Comparison of ENCODE assay signal across 1 cellular context in genomic region chr21:45906859-45907258, GRCh38.
TF ChIP-seq lines count a peak whose summit lies in the region.

No MANE protein-coding gene starts in this region.

TF ChIP-seq in HepG2, 621 proteins besides CTCF, POLR2A, EP300 and RAD21 (continued from another document):
- TF ChIP-seq, protein P1, sequence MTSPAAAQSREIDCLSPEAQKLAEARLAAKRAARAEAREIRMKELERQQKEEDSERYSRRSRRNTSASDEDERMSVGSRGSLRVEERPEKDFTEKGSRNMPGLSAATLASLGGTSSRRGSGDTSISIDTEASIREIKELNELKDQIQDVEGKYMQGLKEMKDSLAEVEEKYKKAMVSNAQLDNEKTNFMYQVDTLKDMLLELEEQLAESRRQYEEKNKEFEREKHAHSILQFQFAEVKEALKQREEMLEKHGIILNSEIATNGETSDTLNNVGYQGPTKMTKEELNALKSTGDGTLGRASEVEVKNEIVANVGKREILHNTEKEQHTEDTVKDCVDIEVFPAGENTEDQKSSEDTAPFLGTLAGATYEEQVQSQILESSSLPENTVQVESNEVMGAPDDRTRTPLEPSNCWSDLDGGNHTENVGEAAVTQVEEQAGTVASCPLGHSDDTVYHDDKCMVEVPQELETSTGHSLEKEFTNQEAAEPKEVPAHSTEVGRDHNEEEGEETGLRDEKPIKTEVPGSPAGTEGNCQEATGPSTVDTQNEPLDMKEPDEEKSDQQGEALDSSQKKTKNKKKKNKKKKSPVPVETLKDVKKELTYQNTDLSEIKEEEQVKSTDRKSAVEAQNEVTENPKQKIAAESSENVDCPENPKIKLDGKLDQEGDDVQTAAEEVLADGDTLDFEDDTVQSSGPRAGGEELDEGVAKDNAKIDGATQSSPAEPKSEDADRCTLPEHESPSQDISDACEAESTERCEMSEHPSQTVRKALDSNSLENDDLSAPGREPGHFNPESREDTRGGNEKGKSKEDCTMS (CRISPR knock-in tag; conservative IDR thresholded peaks at IDR 0.05) = no peak
- TF ChIP-seq PLRG1 (conservative IDR thresholded peaks at IDR 0.05) (no peak), DNMT1 (CRISPR knock-in tag; IDR thresholded peaks at IDR 0.05) (no peak), ZNF800 (CRISPR knock-in tag; IDR thresholded peaks at IDR 0.05) (no peak), EHMT2 (IDR thresholded peaks at IDR 0.05; ENCODE audit: borderline replicate concordance, low read depth, low read length) (no peak), IKZF1 (IDR thresholded peaks at IDR 0.05) (no peak)
TF ChIP-seq in HepG2: peak in this region for 0.
